In the genomic region with DNA sequence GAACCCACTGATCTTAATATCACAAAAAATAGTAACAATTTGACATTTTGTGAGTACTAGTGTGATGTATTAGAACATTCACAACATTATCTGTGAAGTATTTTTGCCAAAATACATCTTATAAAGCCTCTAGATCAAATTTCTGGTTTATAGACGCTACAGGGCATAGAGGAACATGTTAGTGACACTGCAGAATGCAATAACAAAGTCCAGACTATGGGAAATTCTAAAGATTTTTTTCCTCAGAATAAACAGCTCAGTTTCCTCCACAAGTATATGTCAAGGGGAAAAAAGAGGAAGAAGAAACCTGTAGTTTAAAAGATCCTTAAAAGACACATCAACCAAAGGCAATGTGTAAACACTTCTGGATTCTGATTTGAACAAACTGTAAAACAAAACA, we compare ENCODE assay signal across 25 cellular contexts. TPM values are rescaled to one million over a fixed set of nuclear protein-coding genes. Genes with fewer than 3 reads are reported as not detected.
DNase-seq lines count a peak whose midpoint lies in the region; ATAC-seq, FAIRE-seq and TF ChIP-seq lines count a peak whose summit lies in the region.
"Had no signal": no experiment of that assay in that cellular context is flagged by ENCODE, and none has a peak within 500 bp of the region (broad histone marks: within the 10 kb centered on the region; RNA-seq: fewer than 3 reads in every experiment).

No MANE protein-coding gene starts in this region.

- H3K27me3 ChIP-seq in SK-N-SH (ENCODE audit: insufficient read depth): no peaks in the 10 kb centered on the region
- H3K27me3 ChIP-seq: BLaER1 had no signal

- ATAC-seq in activated T-cell treated with anti-CD3 and anti-CD28 coated beads, Interleukin-2, amount 50 U/mL, for 4 hours: no peak
- ATAC-seq: A549, K562 had no signal

- H3K79me2 ChIP-seq in SK-N-SH (ENCODE audit: insufficient read depth): no peaks in the 10 kb centered on the region

- H3K36me3 Mint-ChIP-seq in chondrocyte (ENCODE audit: low read depth) (no peaks in the 10 kb centered on the region), type B pancreatic cell (no peaks in the 10 kb centered on the region)
- no peaks in the 10 kb centered on the region for H3K36me3 Mint-ChIP-seq in activated T-cell treated with anti-CD3 and anti-CD28 coated beads, Interleukin-2, amount 50 U/mL, for 4 hours (ENCODE audit: insufficient read depth)
- H3K36me3 Mint-ChIP-seq: CD14-positive monocyte; CD4-positive, alpha-beta memory T cell had no signal

- DNase-seq in D721Med (ENCODE audit: insufficient read length, low spot score) (no peak), SK-N-SH (no peak), chondrocyte (ENCODE audit: low spot score) (no peak), NCI-H2196 (lab: John Stamatoyannopoulos, UW; ENCODE audit: unreplicated experiment) (no peak), G401 (ENCODE audit: low spot score) (no peak), type B pancreatic cell (ENCODE audit: extremely low spot score, unreplicated experiment) (no peak)
- no peak for DNase-seq in activated T-cell treated with anti-CD3 and anti-CD28 coated beads, Interleukin-2, amount 50 U/mL, for 4 hours
- DNase-seq: CD4-positive, alpha-beta memory T cell; DMS 273 treated with DMSO at 0.1 percent for 48 hours; DMS53; DND-41; EL; IMR-90 had no signal

- H3K9me2 ChIP-seq in SK-N-SH: no peaks in the 10 kb centered on the region

- CTCF ChIA-PET in SK-N-SH (lab: Yijun Ruan, JAX): interaction anchor here (0.8 kb wide), 1 partner anchor 21 kb away, joined by 3 read pairs; no protein-coding TSS in a partner anchor

- WGBS in SK-N-SH (ENCODE audit: low lambda C conversion rate): 3% methylated on average over 1 of the region's 1 CpG

- H3K4me2 ChIP-seq in SK-N-SH: peak overlapping the region; percentile 12; the same call in 1 of the 2 replicates
- H3K4me2 ChIP-seq: A549, BLaER1 had no signal

- peak overlapping the region; percentile 52; the same call in 1 of the 2 replicates for H3K9ac ChIP-seq in SK-N-SH
- H3K9ac ChIP-seq: BLaER1 had no signal

- peak overlapping the region; percentile 66 for H2AFZ ChIP-seq in SK-N-SH (ENCODE audit: low read depth)

- H3K27me3 Mint-ChIP-seq in chondrocyte (ENCODE audit: low read depth) (no peaks in the 10 kb centered on the region), type B pancreatic cell (no peaks in the 10 kb centered on the region)
- H3K27me3 Mint-ChIP-seq in activated T-cell treated with anti-CD3 and anti-CD28 coated beads, Interleukin-2, amount 50 U/mL, for 4 hours (ENCODE audit: low read depth): peaks cover 4% of the 10 kb centered on the region

- POLR2A ChIA-PET in SK-N-SH (lab: Yijun Ruan, JAX): no interaction called here

- TF ChIP-seq RAD21 in SK-N-SH (IDR thresholded peaks at IDR 0.05; ENCODE audit: low read length): no peak

- H3K9me3 Mint-ChIP-seq in chondrocyte (ENCODE audit: low read depth): peaks cover 4% of the 10 kb centered on the region
- no peaks in the 10 kb centered on the region for H3K9me3 Mint-ChIP-seq in activated T-cell treated with anti-CD3 and anti-CD28 coated beads, Interleukin-2, amount 50 U/mL, for 4 hours
- no peaks in the 10 kb centered on the region for H3K9me3 Mint-ChIP-seq in type B pancreatic cell
- H3K9me3 Mint-ChIP-seq: CD4-positive, alpha-beta memory T cell had no signal

- in situ Hi-C loops in G401 (cut with HindIII; ENCODE audit: low sequenced_read_pairs): no loop called here

- no peak overlapping the region for H3K4me3 ChIP-seq in SK-N-SH (ENCODE audit: low read depth in 2 of 2, low read length in 1 of 2)
- H3K4me3 ChIP-seq: A549, BLaER1, HAP-1, K562 had no signal

- peaks cover 0 to 25% of the 10 kb centered on the region in 2 experiments; a peak in 3 of 4 replicates for H3K4me1 ChIP-seq in SK-N-SH (ENCODE audit: control insufficient read depth in 1 of 2, insufficient read depth in 2 of 2, low read depth in 1 of 2, low read length in 1 of 2)
- H3K4me1 ChIP-seq: A549, BLaER1, HAP-1 had no signal

- H3K36me3 ChIP-seq in SK-N-SH (replicated peaks in 1 of 2; ENCODE audit: control insufficient read depth in 1 of 2, insufficient read depth in 2 of 2, low read length in 1 of 2): peaks cover 0 to 8% of the 10 kb centered on the region in 2 experiments
- H3K36me3 ChIP-seq: BLaER1, HAP-1 had no signal

- H3K4me1 Mint-ChIP-seq in chondrocyte (ENCODE audit: low read depth) (peaks cover 44% of the 10 kb centered on the region), type B pancreatic cell (ENCODE audit: unreplicated experiment) (no peaks in the 10 kb centered on the region)
- no peaks in the 10 kb centered on the region for H3K4me1 Mint-ChIP-seq in activated T-cell treated with anti-CD3 and anti-CD28 coated beads, Interleukin-2, amount 50 U/mL, for 4 hours (ENCODE audit: low read depth)
- H3K4me1 Mint-ChIP-seq: CD14-positive monocyte; CD4-positive, alpha-beta memory T cell had no signal

- peaks cover 67% of the 10 kb centered on the region for H3F3A ChIP-seq in SK-N-SH (replicated peaks; ENCODE audit: insufficient read depth)

- H3K9me3 ChIP-seq in SK-N-SH: no peaks in the 10 kb centered on the region; the same call in 1 of the 2 replicates
- H3K9me3 ChIP-seq: A549, BLaER1, HAP-1 had no signal

- no peak for TF ChIP-seq EP300 in SK-N-SH (IDR thresholded peaks at IDR 0.05; ENCODE audit: borderline replicate concordance in 1 of 2, low read depth in 1 of 2, low read length in 1 of 2)

- H3K27ac Mint-ChIP-seq in chondrocyte (ENCODE audit: unreplicated experiment) (peak overlapping the region; percentile 49), type B pancreatic cell (no peak overlapping the region)
- H3K27ac Mint-ChIP-seq: CD14-positive monocyte; CD4-positive, alpha-beta memory T cell had no signal

- FAIRE-seq in A204.1 (lab: Jason Lieb, UNC) (peak; percentile 48), D721Med (lab: Jason Lieb, UNC) (peak; percentile 92)
- FAIRE-seq: A549, G401.6, GM12891, GM19239, HTR-8/SVneo, K562 had no signal

- H3K4me3 Mint-ChIP-seq in chondrocyte (ENCODE audit: unreplicated experiment) (no peak overlapping the region), type B pancreatic cell (no peak overlapping the region)
- H3K4me3 Mint-ChIP-seq in activated T-cell treated with anti-CD3 and anti-CD28 coated beads, Interleukin-2, amount 50 U/mL, for 4 hours: no peak overlapping the region
- H3K4me3 Mint-ChIP-seq: CD14-positive monocyte; CD4-positive, alpha-beta memory T cell had no signal

- H3K27ac ChIP-seq in SK-N-SH (ENCODE audit: low read depth in 2 of 2, low read length in 1 of 2): peak overlapping the region; percentile 86 to 94
- H3K27ac ChIP-seq: A549, BLaER1 had no signal

- no peak for TF ChIP-seq CTCF in D721Med (IDR thresholded peaks at IDR 0.05; ENCODE audit: insufficient read depth, missing control alignments)
- no peak for TF ChIP-seq CTCF in SK-N-SH (IDR thresholded peaks at IDR 0.05)
- no peak for TF ChIP-seq CTCF in chondrocyte (IDR thresholded peaks at IDR 0.05)
- TF ChIP-seq CTCF in type B pancreatic cell (conservative IDR thresholded peaks at IDR 0.05): no peak

- H4K20me1 ChIP-seq in SK-N-SH (ENCODE audit: insufficient read depth): no peaks in the 10 kb centered on the region
- H4K20me1 ChIP-seq: BLaER1 had no signal

TF ChIP-seq in SK-N-SH, 30 proteins besides CTCF, POLR2A, EP300 and RAD21:
- TF ChIP-seq, protein P1, sequence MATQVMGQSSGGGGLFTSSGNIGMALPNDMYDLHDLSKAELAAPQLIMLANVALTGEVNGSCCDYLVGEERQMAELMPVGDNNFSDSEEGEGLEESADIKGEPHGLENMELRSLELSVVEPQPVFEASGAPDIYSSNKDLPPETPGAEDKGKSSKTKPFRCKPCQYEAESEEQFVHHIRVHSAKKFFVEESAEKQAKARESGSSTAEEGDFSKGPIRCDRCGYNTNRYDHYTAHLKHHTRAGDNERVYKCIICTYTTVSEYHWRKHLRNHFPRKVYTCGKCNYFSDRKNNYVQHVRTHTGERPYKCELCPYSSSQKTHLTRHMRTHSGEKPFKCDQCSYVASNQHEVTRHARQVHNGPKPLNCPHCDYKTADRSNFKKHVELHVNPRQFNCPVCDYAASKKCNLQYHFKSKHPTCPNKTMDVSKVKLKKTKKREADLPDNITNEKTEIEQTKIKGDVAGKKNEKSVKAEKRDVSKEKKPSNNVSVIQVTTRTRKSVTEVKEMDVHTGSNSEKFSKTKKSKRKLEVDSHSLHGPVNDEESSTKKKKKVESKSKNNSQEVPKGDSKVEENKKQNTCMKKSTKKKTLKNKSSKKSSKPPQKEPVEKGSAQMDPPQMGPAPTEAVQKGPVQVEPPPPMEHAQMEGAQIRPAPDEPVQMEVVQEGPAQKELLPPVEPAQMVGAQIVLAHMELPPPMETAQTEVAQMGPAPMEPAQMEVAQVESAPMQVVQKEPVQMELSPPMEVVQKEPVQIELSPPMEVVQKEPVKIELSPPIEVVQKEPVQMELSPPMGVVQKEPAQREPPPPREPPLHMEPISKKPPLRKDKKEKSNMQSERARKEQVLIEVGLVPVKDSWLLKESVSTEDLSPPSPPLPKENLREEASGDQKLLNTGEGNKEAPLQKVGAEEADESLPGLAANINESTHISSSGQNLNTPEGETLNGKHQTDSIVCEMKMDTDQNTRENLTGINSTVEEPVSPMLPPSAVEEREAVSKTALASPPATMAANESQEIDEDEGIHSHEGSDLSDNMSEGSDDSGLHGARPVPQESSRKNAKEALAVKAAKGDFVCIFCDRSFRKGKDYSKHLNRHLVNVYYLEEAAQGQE (IDR thresholded peaks at IDR 0.05; ENCODE audit: low read depth, low read length): no peak
- TF ChIP-seq, protein P2, sequence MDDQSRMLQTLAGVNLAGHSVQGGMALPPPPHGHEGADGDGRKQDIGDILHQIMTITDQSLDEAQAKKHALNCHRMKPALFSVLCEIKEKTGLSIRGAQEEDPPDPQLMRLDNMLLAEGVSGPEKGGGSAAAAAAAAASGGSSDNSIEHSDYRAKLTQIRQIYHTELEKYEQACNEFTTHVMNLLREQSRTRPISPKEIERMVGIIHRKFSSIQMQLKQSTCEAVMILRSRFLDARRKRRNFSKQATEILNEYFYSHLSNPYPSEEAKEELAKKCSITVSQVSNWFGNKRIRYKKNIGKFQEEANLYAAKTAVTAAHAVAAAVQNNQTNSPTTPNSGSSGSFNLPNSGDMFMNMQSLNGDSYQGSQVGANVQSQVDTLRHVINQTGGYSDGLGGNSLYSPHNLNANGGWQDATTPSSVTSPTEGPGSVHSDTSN (IDR thresholded peaks at IDR 0.05): peak; percentile 27; the same call in 1 of the 2 replicates
- TF ChIP-seq TCF12 (IDR thresholded peaks at IDR 0.05) (peak; percentile 60), SMC3 (IDR thresholded peaks at IDR 0.05; ENCODE audit: low read depth, low read length) (no peak)

RNA-seq across cellular contexts. Expression of a gene that starts 26.4 kb away (rescaled TPM):
- 0.24 and 0.26 TPM in 2 replicates for polyA plus RNA-seq in SK-N-SH (2012; rRNA removed)
- polyA plus RNA-seq in SK-N-SH (2012; cell fraction: cytosol; rRNA removed): 0.21 and 0.22 TPM in 2 replicates
- polyA plus RNA-seq in SK-N-SH (2012; cell fraction: nucleus; rRNA removed): 0.43 and 0.82 TPM in 2 replicates
- total RNA-seq in chondrocyte (0.41 TPM in 1 of 3 replicates, not detected in the others), type B pancreatic cell (ENCODE audit: low replicate concordance) (not detected in 2 replicates)
- not detected for total RNA-seq in activated T-cell treated with anti-CD3 and anti-CD28 coated beads, Interleukin-2, amount 50 U/mL, for 4 hours
- total RNA-seq in G401 (2014; rRNA removed; shearing (Covaris generic)): not detected in 2 replicates
- total RNA-seq: CD4-positive, alpha-beta memory T cell; H4; IMR-90; K562 had no signal
- polyA plus RNA-seq: A549; AG04450; CD14-positive monocyte; CD4-positive, alpha-beta memory T cell; IMR-90; K562 had no signal
